In genomic region chr15:51602484-51602883, GRCh38 we compare ENCODE assay signal across 1 cellular context.
TF ChIP-seq lines count a peak whose summit lies in the region.

No MANE protein-coding gene starts in this region.

TF ChIP-seq in HCT116, 20 proteins besides CTCF, POLR2A, EP300 and RAD21 (continued from another document):
- no peak for TF ChIP-seq EZH2phosphoT487 (IDR thresholded peaks at IDR 0.05; ENCODE audit: borderline replicate concordance)
- no peak for TF ChIP-seq EZH2 (IDR thresholded peaks at IDR 0.05)
- no peak for TF ChIP-seq SP1 (IDR thresholded peaks at IDR 0.05; ENCODE audit: low read depth)
- no peak for TF ChIP-seq CEBPB (IDR thresholded peaks at IDR 0.05; ENCODE audit: low read depth)
- no peak for TF ChIP-seq ZNF274 (IDR thresholded peaks at IDR 0.05; ENCODE audit: low read depth, low read length)
- TF ChIP-seq EGR1 (IDR thresholded peaks at IDR 0.05; ENCODE audit: low read depth): no peak
- TF ChIP-seq CBX3 (IDR thresholded peaks at IDR 0.05; ENCODE audit: low read depth): no peak
- TF ChIP-seq SIN3A (IDR thresholded peaks at IDR 0.05; ENCODE audit: low read depth): no peak
- no peak for TF ChIP-seq JUND (IDR thresholded peaks at IDR 0.05)
- TF ChIP-seq ZFX (IDR thresholded peaks at IDR 0.05): no peak
- no peak for TF ChIP-seq YY1 (IDR thresholded peaks at IDR 0.05; ENCODE audit: extremely low read depth, insufficient replicate concordance, low read depth, low read length)
- TF ChIP-seq MAX (IDR thresholded peaks at IDR 0.05): no peak
- TF ChIP-seq SRF (IDR thresholded peaks at IDR 0.05; ENCODE audit: low read depth): no peak
